8 cellular contexts compared by ENCODE assay signal in the genomic region with DNA sequence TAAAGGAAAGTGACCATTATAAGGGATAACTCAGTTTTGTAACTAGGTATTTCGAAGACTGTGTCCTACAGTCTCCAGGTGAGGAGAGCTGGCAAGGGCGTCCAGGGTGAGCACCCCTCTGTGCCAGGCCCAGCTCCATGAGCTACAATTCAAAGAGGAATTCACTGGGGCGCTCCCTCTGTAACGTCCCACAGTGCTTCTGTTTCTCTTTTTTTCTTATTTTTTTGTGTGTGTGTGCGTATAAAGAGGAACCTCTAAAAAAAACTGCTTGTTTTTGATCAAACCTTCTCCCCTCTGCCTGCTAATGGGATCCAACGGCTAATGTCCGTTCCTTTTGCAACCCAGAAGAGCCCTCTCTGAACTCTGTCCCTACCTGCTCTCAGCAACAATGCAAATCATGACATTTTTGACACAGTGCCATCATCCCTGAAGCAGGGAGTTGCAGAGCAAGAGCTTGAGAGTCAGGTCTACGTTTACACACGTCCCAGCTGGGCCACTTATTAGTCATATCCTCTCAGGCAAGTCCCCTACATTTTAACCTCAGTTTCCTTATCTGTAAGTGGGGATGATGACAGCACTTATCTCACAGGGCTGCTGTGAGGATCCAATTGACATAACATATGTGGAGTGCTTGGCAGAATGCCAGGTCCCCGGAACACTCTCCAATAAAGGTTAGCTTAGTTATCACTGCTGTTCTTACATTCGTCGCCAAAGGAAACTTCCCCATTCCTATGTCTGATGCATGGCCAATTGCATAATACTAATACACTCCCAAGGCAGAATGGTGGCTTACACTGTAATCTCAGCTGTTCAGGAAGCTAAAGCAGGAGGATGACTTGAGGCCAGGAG. TPM values are rescaled to one million over a fixed set of nuclear protein-coding genes. Genes with fewer than 3 reads are reported as not detected.
DNase-seq lines count a peak whose midpoint lies in the region; ATAC-seq and TF ChIP-seq lines count a peak whose summit lies in the region.

No MANE protein-coding gene starts in this region.

- no peaks in the 10 kb centered on the region for H3K79me1 ChIP-seq in H9 (ENCODE audit: insufficient read depth, low read depth, low read length, poor library complexity, severe bottlenecking)

- H4K91ac ChIP-seq in H9 (ENCODE audit: insufficient read length, low read depth, low read length): no peak overlapping the region

- H2BK15ac ChIP-seq in H9 (ENCODE audit: low read depth, low read length): no peak overlapping the region

- POLR2A ChIA-PET in WTC11 (lab: Charles Lee): no interaction called here

- H3K4me1 Mint-ChIP-seq in H9: peaks cover 0 to 8% of the 10 kb centered on the region in 2 experiments; a peak in 1 of 4 replicates
- H3K4me1 Mint-ChIP-seq in WTC11: no peaks in the 10 kb centered on the region
- no peaks in the 10 kb centered on the region for H3K4me1 Mint-ChIP-seq in neural progenitor cell

- no peak overlapping the region for H3K18ac ChIP-seq in H9 (ENCODE audit: insufficient read length, low read depth, low read length)

- H3K9me3 Mint-ChIP-seq in H9 (no peaks in the 10 kb centered on the region), WTC11 (no peaks in the 10 kb centered on the region), neural progenitor cell (no peaks in the 10 kb centered on the region)

- no peak overlapping the region for H3K4me3 ChIP-seq in smooth muscle cell
- H3K4me3 ChIP-seq in neural progenitor cell: no peak overlapping the region

- H3K9ac ChIP-seq in H9 (ENCODE audit: extremely low read depth, insufficient read length, low read length) (no peak overlapping the region), smooth muscle cell (ENCODE audit: low read depth) (no peak overlapping the region), neural progenitor cell (no peak overlapping the region)

- H2AK5ac ChIP-seq in H9 (ENCODE audit: insufficient read length, low read length): no peak overlapping the region

- H3K79me2 ChIP-seq in H9 (ENCODE audit: insufficient read depth, low read length) (no peaks in the 10 kb centered on the region), smooth muscle cell (ENCODE audit: low read depth) (no peaks in the 10 kb centered on the region), neural progenitor cell (ENCODE audit: low read depth) (no peaks in the 10 kb centered on the region)

- TF ChIP-seq CTCF in H9 (conservative IDR thresholded peaks at IDR 0.05) (no peak), WTC11 (IDR thresholded peaks at IDR 0.05) (no peak), smooth muscle cell (IDR thresholded peaks at IDR 0.05; ENCODE audit: borderline replicate concordance, insufficient read depth, poor library complexity, severe bottlenecking) (no peak), neural progenitor cell (IDR thresholded peaks at IDR 0.05) (no peak)

- no peak overlapping the region for H2BK20ac ChIP-seq in H9 (ENCODE audit: low read depth, low read length, poor library complexity, severe bottlenecking)

- H3K4me1 ChIP-seq in H9 (ENCODE audit: insufficient read depth, low read length) (no peaks in the 10 kb centered on the region), smooth muscle cell (ENCODE audit: low read depth) (no peaks in the 10 kb centered on the region), neural progenitor cell (peaks cover under 1% of the 10 kb centered on the region)

- H3F3A ChIP-seq in smooth muscle cell (ENCODE audit: low read depth) (peaks cover 7% of the 10 kb centered on the region), neural progenitor cell (ENCODE audit: low read depth) (no peaks in the 10 kb centered on the region)

- DNase-seq in EL (peak; percentile 94), H9 (no peak), NCI-H2029 treated with DMSO at 0.1 percent for 48 hours (lab: John Stamatoyannopoulos, UW) (peak; percentile 85), WTC11 (ENCODE audit: low spot score) (no peak), globus pallidus (ENCODE audit: low spot score) (peak; percentile 42), smooth muscle cell (lab: John Stamatoyannopoulos, UW; ENCODE audit: unreplicated experiment) (peak; percentile 39), GM19238 (ENCODE audit: insufficient read length, low spot score) (no peak), neural progenitor cell (ENCODE audit: low spot score) (no peak)

- H3K56ac ChIP-seq in H9 (ENCODE audit: insufficient read length, low read depth, low read length): no peak overlapping the region

- H3K4me2 ChIP-seq in H9 (ENCODE audit: insufficient read depth, insufficient read length, low read length): no peak overlapping the region
- H3K4me2 ChIP-seq in smooth muscle cell: no peak overlapping the region
- H3K4me2 ChIP-seq in neural progenitor cell: no peak overlapping the region

- CTCF ChIA-PET in WTC11 (lab: Charles Lee): interaction anchor here (1.1 kb wide), 1 partner anchor 184 kb away, joined by 3 read pairs; no protein-coding TSS in a partner anchor

- H3K4ac ChIP-seq in H9 (ENCODE audit: low read depth, low read length): no peak overlapping the region

- H2AFZ ChIP-seq in H9 (ENCODE audit: low read length): no peak overlapping the region
- H2AFZ ChIP-seq in smooth muscle cell (ENCODE audit: low read depth): no peak overlapping the region
- H2AFZ ChIP-seq in neural progenitor cell (replicated peaks): no peak overlapping the region

- peaks cover 12 to 69% (median 57%) of the 10 kb centered on the region in 3 experiments; a peak in 6 of 7 replicates for H3K36me3 Mint-ChIP-seq in H9 (ENCODE audit: insufficient read depth in 1 of 3, low read depth in 3 of 3)
- peaks cover 34% of the 10 kb centered on the region for H3K36me3 Mint-ChIP-seq in WTC11
- peaks cover 22% of the 10 kb centered on the region for H3K36me3 Mint-ChIP-seq in neural progenitor cell

- H3K14ac ChIP-seq in H9 (ENCODE audit: insufficient read depth, low read length): no peak overlapping the region

- no peaks in the 10 kb centered on the region for H4K20me1 ChIP-seq in H9 (ENCODE audit: control insufficient read depth, insufficient read depth, insufficient read length)
- no peaks in the 10 kb centered on the region for H4K20me1 ChIP-seq in smooth muscle cell (ENCODE audit: low read depth)
- no peaks in the 10 kb centered on the region for H4K20me1 ChIP-seq in neural progenitor cell (ENCODE audit: low read depth)

- no peak overlapping the region for H4K8ac ChIP-seq in H9 (replicated peaks; ENCODE audit: insufficient read length, low read depth, low read length)

- H3K36me3 ChIP-seq in smooth muscle cell (ENCODE audit: low read depth) (peaks cover 10% of the 10 kb centered on the region), neural progenitor cell (no peaks in the 10 kb centered on the region)

- no peak overlapping the region for H4K5ac ChIP-seq in H9 (ENCODE audit: insufficient read length, low read depth, low read length)

- H3K27ac ChIP-seq in H9 (ENCODE audit: insufficient read length, low read depth, low read length) (no peak overlapping the region), smooth muscle cell (ENCODE audit: low read depth) (peak overlapping the region; percentile 62), neural progenitor cell (no peak overlapping the region)

- no peak overlapping the region for H3K23ac ChIP-seq in H9 (ENCODE audit: insufficient read length, low read depth, low read length)

- H3K27ac Mint-ChIP-seq in H9: 0 out of 7 replicates have a peak overlapping the region, but pooled peaks of 2 of the 3 experiments have one; percentile 20 to 34
- peak overlapping the region; percentile 72 for H3K27ac Mint-ChIP-seq in WTC11
- no peak overlapping the region for H3K27ac Mint-ChIP-seq in neural progenitor cell

- no CpG with 5 or more reads among the region's 12 CpGs for WGBS in H9 (ENCODE audit: extremely low coverage, insufficient read length, low lambda C conversion rate)
- WGBS in smooth muscle cell (ENCODE audit: low lambda C conversion rate): 49% methylated on average over 12 of the region's 12 CpGs

- H3T11ph ChIP-seq in H9 (ENCODE audit: low read length): no peak overlapping the region

- H3K27me3 Mint-ChIP-seq in H9 (ENCODE audit: low read depth) (peaks cover 2% of the 10 kb centered on the region; the same call in 1 of the 2 replicates), WTC11 (ENCODE audit: low read depth) (no peaks in the 10 kb centered on the region; the same call in 1 of the 2 replicates), neural progenitor cell (ENCODE audit: insufficient read depth, low read depth) (peaks cover 4% of the 10 kb centered on the region)

- H3K4me3 Mint-ChIP-seq in H9: no peak overlapping the region
- H3K4me3 Mint-ChIP-seq in WTC11: no peak overlapping the region
- H3K4me3 Mint-ChIP-seq in neural progenitor cell: no peak overlapping the region

- H3K9me3 ChIP-seq in H9 (ENCODE audit: control insufficient read depth, low read depth, low read length) (no peaks in the 10 kb centered on the region), smooth muscle cell (replicated peaks; ENCODE audit: low read depth) (no peaks in the 10 kb centered on the region), neural progenitor cell (ENCODE audit: low read depth) (no peaks in the 10 kb centered on the region)

- no peak overlapping the region for H2BK5ac ChIP-seq in H9 (ENCODE audit: insufficient read length, low read length)

- H2BK120ac ChIP-seq in H9 (ENCODE audit: low read depth, low read length, poor library complexity, severe bottlenecking): no peak overlapping the region

- ATAC-seq in WTC11: no peak

- H3K23me2 ChIP-seq in H9 (ENCODE audit: insufficient read length, low read depth, low read length, poor library complexity, severe bottlenecking): no peaks in the 10 kb centered on the region

- no peaks in the 10 kb centered on the region for H3K27me3 ChIP-seq in H9 (ENCODE audit: insufficient read depth, low read length)
- H3K27me3 ChIP-seq in smooth muscle cell (ENCODE audit: low read depth): no peaks in the 10 kb centered on the region
- H3K27me3 ChIP-seq in neural progenitor cell: no peaks in the 10 kb centered on the region

- no peak overlapping the region for H2BK12ac ChIP-seq in H9 (ENCODE audit: insufficient read length, low read depth, low read length)

RNA-seq across cellular contexts. Expression of a gene that starts 16.9 kb away (rescaled TPM):
- 46.5 and 48.2 TPM in 2 replicates for total RNA-seq in H9 (2021)
- 42.2 to 43.9 TPM (median 43.6 TPM) in 3 replicates for total RNA-seq in WTC11 (2021)
- 27.8 and 32.1 TPM in 2 replicates for total RNA-seq in smooth muscle cell
- polyA plus RNA-seq in smooth muscle cell: 58.9 and 81.0 TPM in 2 replicates
- total RNA-seq in neural progenitor cell (ENCODE audit: low replicate concordance): 16.1 and 17.3 TPM in 2 replicates

RNA-seq across cellular contexts. Expression of a gene that starts 54.0 kb away (rescaled TPM):
- 116 and 124 TPM in 2 replicates for total RNA-seq in H9 (2021)
- total RNA-seq in WTC11 (2021): 119 to 140 TPM (median 131 TPM) in 3 replicates
- total RNA-seq in smooth muscle cell: 72.3 and 102 TPM in 2 replicates
- 296 and 326 TPM in 2 replicates for polyA plus RNA-seq in smooth muscle cell
- 48.7 and 57.5 TPM in 2 replicates for total RNA-seq in neural progenitor cell (ENCODE audit: low replicate concordance)

RNA-seq across cellular contexts. Expression of a gene that starts 54.4 kb away (rescaled TPM):
- total RNA-seq in H9 (2021) (13.4 and 13.9 TPM in 2 replicates), WTC11 (2021) (13.4 to 17.3 TPM (median 17.2 TPM) in 3 replicates), smooth muscle cell (22.7 and 26.0 TPM in 2 replicates), neural progenitor cell (ENCODE audit: low replicate concordance) (20.8 and 26.7 TPM in 2 replicates)
- polyA plus RNA-seq in smooth muscle cell: 57.0 and 57.8 TPM in 2 replicates

Comparison
In these comparisons a context has a peak if more than half of its experiments do, and no peak if none do; other contexts are left out.
1. DNase-seq: peak in EL (single experiment), NCI-H2029 treated with DMSO at 0.1 percent for 48 hours (single experiment), globus pallidus (single experiment) and smooth muscle cell (single experiment); none in H9 (single experiment), WTC11 (single experiment), GM19238 (single experiment) and neural progenitor cell (single experiment).